In genomic region chr19:17861542-17862402, GRCh38 we compare ENCODE assay signal across 10 cellular contexts. TPM values are rescaled to one million over a fixed set of nuclear protein-coding genes. Genes with fewer than 3 reads are reported as not detected.
DNase-seq lines count a peak whose midpoint lies in the region; ATAC-seq and TF ChIP-seq lines count a peak whose summit lies in the region.
"Had no signal": no experiment of that assay in that cellular context is flagged by ENCODE, and none has a peak within 500 bp of the region (broad histone marks: within the 10 kb centered on the region; RNA-seq: fewer than 3 reads in every experiment).

No MANE protein-coding gene starts in this region.

- H3K4me1 Mint-ChIP-seq in CD8-positive, alpha-beta memory T cell, result peaks cover 28 to 39% (median 29%) of the 10 kb centered on the region in 3 donors
- H3K4me1 Mint-ChIP-seq in central memory CD8-positive, alpha-beta T cell, result peaks cover 38% of the 10 kb centered on the region
- peaks cover 26 to 27% of the 10 kb centered on the region in 2 donors for H3K4me1 Mint-ChIP-seq in natural killer cell

- peak overlapping the region; percentile 97; the same call in 1 of the 2 replicates for H3K9ac ChIP-seq in Karpas-422 (ENCODE audit: low read length)

- peaks cover 0 to 60% (median 5%) of the 10 kb centered on the region in 3 donors for H3K36me3 Mint-ChIP-seq in CD8-positive, alpha-beta memory T cell
- peaks cover 46% of the 10 kb centered on the region for H3K36me3 Mint-ChIP-seq in central memory CD8-positive, alpha-beta T cell (ENCODE audit: insufficient read depth)
- H3K36me3 Mint-ChIP-seq in natural killer cell, result no peaks in the 10 kb centered on the region

- H3K4me3 ChIP-seq in CD8-positive, alpha-beta memory T cell (ENCODE audit: low read length), result peak overlapping the region; percentile 95
- H3K4me3 ChIP-seq in Karpas-422 (ENCODE audit: low read length), result peak overlapping the region; percentile 95

- DNase-seq in CD8-positive, alpha-beta memory T cell, result no peak
- DNase-seq in Karpas-422, result no peak
- DNase-seq in central memory CD8-positive, alpha-beta T cell (ENCODE audit: low spot score in 2 of 2), result no peak
- DNase-seq in natural killer cell, result no peak
- no peak for DNase-seq in hepatic stellate cell (ENCODE audit: low spot score)
- DNase-seq in NCI-H2081 (lab: John Stamatoyannopoulos, UW), result no peak
- no peak for DNase-seq in putamen (ENCODE audit: low spot score)
- DNase-seq: NCI-H1092 treated with DMSO at 0.1 percent for 48 hours had no signal

- peak overlapping the region; percentile 13 for H3K27ac ChIP-seq in CD8-positive, alpha-beta memory T cell (ENCODE audit: low read depth, low read length)
- no peak overlapping the region for H3K27ac ChIP-seq in Karpas-422 (ENCODE audit: low read length)

- POLR2A ChIA-PET in CD8-positive, alpha-beta memory T cell (lab: Charles Lee), result interaction anchor here (0.5 to 4.0 kb wide), 3 partner anchors 14 to 94 kb away, joined by 3 to 124 read pairs (median 4); partner anchors contain the start of genes CCDC124 and JAK3

- H3K9me2 ChIP-seq in Karpas-422 (replicated peaks; ENCODE audit: insufficient read depth, low read length), result no peaks in the 10 kb centered on the region

- H3K27me3 Mint-ChIP-seq in CD8-positive, alpha-beta memory T cell, result peaks cover 0 to 1% of the 10 kb centered on the region in 2 donors
- no peaks in the 10 kb centered on the region for H3K27me3 Mint-ChIP-seq in central memory CD8-positive, alpha-beta T cell
- H3K27me3 Mint-ChIP-seq in natural killer cell (ENCODE audit: low read depth in 2 of 2), result no peaks in the 10 kb centered on the region

- ATAC-seq in central memory CD8-positive, alpha-beta T cell (replicated peaks; ENCODE audit: extremely low read depth, poor library complexity, severe bottlenecking), result no peak
- ATAC-seq in natural killer cell (no peak), GM18873 (IDR thresholded peaks at IDR 0.05; ENCODE audit: low FRiP score, unreplicated experiment) (no peak)

- H3K79me2 ChIP-seq in Karpas-422 (ENCODE audit: low read length), result peaks cover 25% of the 10 kb centered on the region

- H3K4me3 Mint-ChIP-seq in CD8-positive, alpha-beta memory T cell, result peak overlapping the region; percentile 37 to 100 (median 96)
- H3K4me3 Mint-ChIP-seq in central memory CD8-positive, alpha-beta T cell, result peak overlapping the region; percentile 91
- H3K4me3 Mint-ChIP-seq in natural killer cell, result peak overlapping the region; percentile 99

- no peak overlapping the region for H2AFZ ChIP-seq in Karpas-422 (ENCODE audit: low read length)

- no peaks in the 10 kb centered on the region for H3K27me3 ChIP-seq in CD8-positive, alpha-beta memory T cell (ENCODE audit: insufficient read depth, low read length, poor library complexity, severe bottlenecking)
- no peaks in the 10 kb centered on the region for H3K27me3 ChIP-seq in Karpas-422 (ENCODE audit: low read length)

- no peaks in the 10 kb centered on the region for H3K9me3 ChIP-seq in CD8-positive, alpha-beta memory T cell (ENCODE audit: low read length)
- no peaks in the 10 kb centered on the region for H3K9me3 ChIP-seq in Karpas-422 (ENCODE audit: low read length)

- peak overlapping the region; percentile 81 for H3K4me2 ChIP-seq in Karpas-422 (ENCODE audit: low read depth, low read length, poor library complexity, severe bottlenecking)

- intact Hi-C loops in natural killer cell (cut with micrococcal nuclease), result no loop called here

- peaks cover 0 to 2% (median 0%) of the 10 kb centered on the region in 5 donors for H3K9me3 Mint-ChIP-seq in CD8-positive, alpha-beta memory T cell
- H3K9me3 Mint-ChIP-seq in central memory CD8-positive, alpha-beta T cell, result no peaks in the 10 kb centered on the region
- no peaks in the 10 kb centered on the region for H3K9me3 Mint-ChIP-seq in natural killer cell

- H3K27ac Mint-ChIP-seq in CD8-positive, alpha-beta memory T cell, result peak overlapping the region; percentile 75 to 98 (median 90)
- H3K27ac Mint-ChIP-seq in central memory CD8-positive, alpha-beta T cell (ENCODE audit: low read depth), result peak overlapping the region; percentile 89
- H3K27ac Mint-ChIP-seq in natural killer cell, result no peak overlapping the region

- H4K20me1 ChIP-seq in Karpas-422 (ENCODE audit: insufficient read depth, low read depth, low read length), result peaks cover 46% of the 10 kb centered on the region

- peaks cover 37% of the 10 kb centered on the region for H3K36me3 ChIP-seq in CD8-positive, alpha-beta memory T cell (ENCODE audit: insufficient read depth, low read length)
- peaks cover 41% of the 10 kb centered on the region for H3K36me3 ChIP-seq in Karpas-422 (ENCODE audit: insufficient read depth, low read length)

- no peak for TF ChIP-seq CTCF in natural killer cell (IDR thresholded peaks at IDR 0.05)

- H3K4me1 ChIP-seq in CD8-positive, alpha-beta memory T cell (ENCODE audit: insufficient read depth, low read length), result peaks cover 18% of the 10 kb centered on the region
- H3K4me1 ChIP-seq in Karpas-422 (ENCODE audit: low read length), result peaks cover 17% of the 10 kb centered on the region

- CTCF ChIA-PET in CD8-positive, alpha-beta memory T cell (lab: Charles Lee), result interaction anchor here (10.9 kb wide), 1 partner anchor 71 kb away, joined by 213 read pairs; the partner anchor contains the start of gene CCDC124

RNA-seq across cellular contexts. Expression of gene RPL18A, which starts 2.1 kb away (rescaled TPM):
- 1,000 to 10,000 TPM; 3,114 to 3,151 TPM for total RNA-seq in CD8-positive, alpha-beta memory T cell
- polyA plus RNA-seq in CD8-positive, alpha-beta memory T cell, result 3,296 TPM
- 1,678 and 2,364 TPM in 2 replicates for total RNA-seq in Karpas-422 (2014; rRNA removed; shearing (Covaris generic); ENCODE audit: low replicate concordance)
- 1,000 to 10,000 TPM; 1,015 to 1,285 (median 1,208) TPM for total RNA-seq in natural killer cell

RNA-seq across cellular contexts. Expression of gene SLC5A5, which starts 10.0 kb away (rescaled TPM):
- total RNA-seq in CD8-positive, alpha-beta memory T cell, result 1 to 10 TPM; 1.2 to 1.7 TPM
- 0.33 TPM for polyA plus RNA-seq in CD8-positive, alpha-beta memory T cell
- total RNA-seq in Karpas-422 (2014; rRNA removed; shearing (Covaris generic); ENCODE audit: low replicate concordance), result not detected in 2 replicates
- under 1 TPM; 0.25 to 0.43 (median 0.26) TPM for total RNA-seq in natural killer cell

RNA-seq across cellular contexts. Expression of gene JAK3, which starts 14.0 kb away (rescaled TPM):
- total RNA-seq in CD8-positive, alpha-beta memory T cell, result 100 to 1,000 TPM; 119 to 125 TPM
- polyA plus RNA-seq in CD8-positive, alpha-beta memory T cell, result 84.0 TPM
- 5.7 and 9.5 TPM in 2 replicates for total RNA-seq in Karpas-422 (2014; rRNA removed; shearing (Covaris generic); ENCODE audit: low replicate concordance)
- 100 to 1,000 TPM in 1 of 3 donors, 10 to 100 TPM in 2; 72.1 to 105 (median 96.1) TPM for total RNA-seq in natural killer cell

RNA-seq across cellular contexts. Expression of gene INSL3, which starts 40.5 kb away (rescaled TPM):
- total RNA-seq in CD8-positive, alpha-beta memory T cell, result 1 to 10 TPM; 1.8 to 2.9 TPM
- polyA plus RNA-seq in CD8-positive, alpha-beta memory T cell, result 2.6 TPM
- not detected in 2 replicates for total RNA-seq in Karpas-422 (2014; rRNA removed; shearing (Covaris generic); ENCODE audit: low replicate concordance)
- total RNA-seq in natural killer cell, result 1 to 10 TPM; 1.5 to 2.9 (median 1.7) TPM
- total RNA-seq: temporal lobe had no signal

Comparison
In these comparisons a context has a peak if more than half of its experiments do, and no peak if none do; other contexts are left out.
1. H3K27ac Mint-ChIP-seq: peak in CD8-positive, alpha-beta memory T cell (8 of 8) and central memory CD8-positive, alpha-beta T cell (single experiment); none in natural killer cell (0 of 2).
2. Peak in every context shown above with its lines, with median percentiles within 50 percentile points of each other: H3K4me3 Mint-ChIP-seq.